ENCODE assay signal across 2 cellular contexts in genomic region chr11:134514354-134514951, GRCh38.
TF ChIP-seq lines count a peak whose summit lies in the region.

No MANE protein-coding gene starts in this region.

TF ChIP-seq in WTC11, 78 proteins besides CTCF, POLR2A, EP300 and RAD21 (continued from another document):
- TF ChIP-seq, protein P1, sequence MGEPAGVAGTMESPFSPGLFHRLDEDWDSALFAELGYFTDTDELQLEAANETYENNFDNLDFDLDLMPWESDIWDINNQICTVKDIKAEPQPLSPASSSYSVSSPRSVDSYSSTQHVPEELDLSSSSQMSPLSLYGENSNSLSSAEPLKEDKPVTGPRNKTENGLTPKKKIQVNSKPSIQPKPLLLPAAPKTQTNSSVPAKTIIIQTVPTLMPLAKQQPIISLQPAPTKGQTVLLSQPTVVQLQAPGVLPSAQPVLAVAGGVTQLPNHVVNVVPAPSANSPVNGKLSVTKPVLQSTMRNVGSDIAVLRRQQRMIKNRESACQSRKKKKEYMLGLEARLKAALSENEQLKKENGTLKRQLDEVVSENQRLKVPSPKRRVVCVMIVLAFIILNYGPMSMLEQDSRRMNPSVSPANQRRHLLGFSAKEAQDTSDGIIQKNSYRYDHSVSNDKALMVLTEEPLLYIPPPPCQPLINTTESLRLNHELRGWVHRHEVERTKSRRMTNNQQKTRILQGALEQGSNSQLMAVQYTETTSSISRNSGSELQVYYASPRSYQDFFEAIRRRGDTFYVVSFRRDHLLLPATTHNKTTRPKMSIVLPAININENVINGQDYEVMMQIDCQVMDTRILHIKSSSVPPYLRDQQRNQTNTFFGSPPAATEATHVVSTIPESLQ (CRISPR knock-in tag; IDR thresholded peaks at IDR 0.05), result no peak
- no peak for TF ChIP-seq AR (CRISPR knock-in tag; IDR thresholded peaks at IDR 0.05)
- 0 out of 2 replicates have a peak, but pooled peaks have one; percentile 34 for TF ChIP-seq RELA (CRISPR knock-in tag; IDR thresholded peaks at IDR 0.05; ENCODE audit: borderline replicate concordance)
- TF ChIP-seq NR3C1 (CRISPR knock-in tag; conservative IDR thresholded peaks at IDR 0.05; ENCODE audit: low read depth), result no peak
- no peak for TF ChIP-seq JUN (CRISPR knock-in tag; IDR thresholded peaks at IDR 0.05)

TF ChIP-seq in HepG2, 621 proteins besides CTCF, POLR2A, EP300 and RAD21 (continued from another document):
- TF ChIP-seq, protein P2, sequence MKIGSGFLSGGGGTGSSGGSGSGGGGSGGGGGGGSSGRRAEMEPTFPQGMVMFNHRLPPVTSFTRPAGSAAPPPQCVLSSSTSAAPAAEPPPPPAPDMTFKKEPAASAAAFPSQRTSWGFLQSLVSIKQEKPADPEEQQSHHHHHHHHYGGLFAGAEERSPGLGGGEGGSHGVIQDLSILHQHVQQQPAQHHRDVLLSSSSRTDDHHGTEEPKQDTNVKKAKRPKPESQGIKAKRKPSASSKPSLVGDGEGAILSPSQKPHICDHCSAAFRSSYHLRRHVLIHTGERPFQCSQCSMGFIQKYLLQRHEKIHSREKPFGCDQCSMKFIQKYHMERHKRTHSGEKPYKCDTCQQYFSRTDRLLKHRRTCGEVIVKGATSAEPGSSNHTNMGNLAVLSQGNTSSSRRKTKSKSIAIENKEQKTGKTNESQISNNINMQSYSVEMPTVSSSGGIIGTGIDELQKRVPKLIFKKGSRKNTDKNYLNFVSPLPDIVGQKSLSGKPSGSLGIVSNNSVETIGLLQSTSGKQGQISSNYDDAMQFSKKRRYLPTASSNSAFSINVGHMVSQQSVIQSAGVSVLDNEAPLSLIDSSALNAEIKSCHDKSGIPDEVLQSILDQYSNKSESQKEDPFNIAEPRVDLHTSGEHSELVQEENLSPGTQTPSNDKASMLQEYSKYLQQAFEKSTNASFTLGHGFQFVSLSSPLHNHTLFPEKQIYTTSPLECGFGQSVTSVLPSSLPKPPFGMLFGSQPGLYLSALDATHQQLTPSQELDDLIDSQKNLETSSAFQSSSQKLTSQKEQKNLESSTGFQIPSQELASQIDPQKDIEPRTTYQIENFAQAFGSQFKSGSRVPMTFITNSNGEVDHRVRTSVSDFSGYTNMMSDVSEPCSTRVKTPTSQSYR (CRISPR knock-in tag; IDR thresholded peaks at IDR 0.05; ENCODE audit: borderline replicate concordance), result no peak
- TF ChIP-seq, protein P3, sequence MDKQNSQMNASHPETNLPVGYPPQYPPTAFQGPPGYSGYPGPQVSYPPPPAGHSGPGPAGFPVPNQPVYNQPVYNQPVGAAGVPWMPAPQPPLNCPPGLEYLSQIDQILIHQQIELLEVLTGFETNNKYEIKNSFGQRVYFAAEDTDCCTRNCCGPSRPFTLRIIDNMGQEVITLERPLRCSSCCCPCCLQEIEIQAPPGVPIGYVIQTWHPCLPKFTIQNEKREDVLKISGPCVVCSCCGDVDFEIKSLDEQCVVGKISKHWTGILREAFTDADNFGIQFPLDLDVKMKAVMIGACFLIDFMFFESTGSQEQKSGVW (CRISPR knock-in tag; IDR thresholded peaks at IDR 0.05; ENCODE audit: borderline replicate concordance), result no peak
- TF ChIP-seq NRL (CRISPR knock-in tag; IDR thresholded peaks at IDR 0.05; ENCODE audit: borderline replicate concordance), result no peak
- TF ChIP-seq, protein P4, sequence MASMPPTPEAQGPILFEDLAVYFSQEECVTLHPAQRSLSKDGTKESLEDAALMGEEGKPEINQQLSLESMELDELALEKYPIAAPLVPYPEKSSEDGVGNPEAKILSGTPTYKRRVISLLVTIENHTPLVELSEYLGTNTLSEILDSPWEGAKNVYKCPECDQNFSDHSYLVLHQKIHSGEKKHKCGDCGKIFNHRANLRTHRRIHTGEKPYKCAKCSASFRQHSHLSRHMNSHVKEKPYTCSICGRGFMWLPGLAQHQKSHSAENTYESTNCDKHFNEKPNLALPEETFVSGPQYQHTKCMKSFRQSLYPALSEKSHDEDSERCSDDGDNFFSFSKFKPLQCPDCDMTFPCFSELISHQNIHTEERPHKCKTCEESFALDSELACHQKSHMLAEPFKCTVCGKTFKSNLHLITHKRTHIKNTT (CRISPR knock-in tag; IDR thresholded peaks at IDR 0.05), result no peak
- TF ChIP-seq ZNF513 (CRISPR knock-in tag; conservative IDR thresholded peaks at IDR 0.05), result no peak
- no peak for TF ChIP-seq MTA1 (CRISPR knock-in tag; IDR thresholded peaks at IDR 0.05; ENCODE audit: borderline replicate concordance)
- no peak for TF ChIP-seq THAP9 (CRISPR knock-in tag; IDR thresholded peaks at IDR 0.05; ENCODE audit: borderline replicate concordance)
- TF ChIP-seq, protein P5, sequence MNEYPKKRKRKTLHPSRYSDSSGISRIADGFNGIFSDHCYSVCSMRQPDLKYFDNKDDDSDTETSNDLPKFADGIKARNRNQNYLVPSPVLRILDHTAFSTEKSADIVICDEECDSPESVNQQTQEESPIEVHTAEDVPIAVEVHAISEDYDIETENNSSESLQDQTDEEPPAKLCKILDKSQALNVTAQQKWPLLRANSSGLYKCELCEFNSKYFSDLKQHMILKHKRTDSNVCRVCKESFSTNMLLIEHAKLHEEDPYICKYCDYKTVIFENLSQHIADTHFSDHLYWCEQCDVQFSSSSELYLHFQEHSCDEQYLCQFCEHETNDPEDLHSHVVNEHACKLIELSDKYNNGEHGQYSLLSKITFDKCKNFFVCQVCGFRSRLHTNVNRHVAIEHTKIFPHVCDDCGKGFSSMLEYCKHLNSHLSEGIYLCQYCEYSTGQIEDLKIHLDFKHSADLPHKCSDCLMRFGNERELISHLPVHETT (CRISPR knock-in tag; conservative IDR thresholded peaks at IDR 0.05), result no peak
- TF ChIP-seq, protein P6, sequence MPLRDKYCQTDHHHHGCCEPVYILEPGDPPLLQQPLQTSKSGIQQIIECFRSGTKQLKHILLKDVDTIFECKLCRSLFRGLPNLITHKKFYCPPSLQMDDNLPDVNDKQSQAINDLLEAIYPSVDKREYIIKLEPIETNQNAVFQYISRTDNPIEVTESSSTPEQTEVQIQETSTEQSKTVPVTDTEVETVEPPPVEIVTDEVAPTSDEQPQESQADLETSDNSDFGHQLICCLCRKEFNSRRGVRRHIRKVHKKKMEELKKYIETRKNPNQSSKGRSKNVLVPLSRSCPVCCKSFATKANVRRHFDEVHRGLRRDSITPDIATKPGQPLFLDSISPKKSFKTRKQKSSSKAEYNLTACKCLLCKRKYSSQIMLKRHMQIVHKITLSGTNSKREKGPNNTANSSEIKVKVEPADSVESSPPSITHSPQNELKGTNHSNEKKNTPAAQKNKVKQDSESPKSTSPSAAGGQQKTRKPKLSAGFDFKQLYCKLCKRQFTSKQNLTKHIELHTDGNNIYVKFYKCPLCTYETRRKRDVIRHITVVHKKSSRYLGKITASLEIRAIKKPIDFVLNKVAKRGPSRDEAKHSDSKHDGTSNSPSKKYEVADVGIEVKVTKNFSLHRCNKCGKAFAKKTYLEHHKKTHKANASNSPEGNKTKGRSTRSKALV (CRISPR knock-in tag; IDR thresholded peaks at IDR 0.05), result no peak
- TF ChIP-seq E2F1 (CRISPR knock-in tag; IDR thresholded peaks at IDR 0.05), result no peak
